20 cellular contexts compared by ENCODE assay signal in genomic region chr11:117857734-117858369, GRCh38. TPM values are rescaled to one million over a fixed set of nuclear protein-coding genes. Genes with fewer than 3 reads are reported as not detected.
DNase-seq lines count a peak whose midpoint lies in the region; ATAC-seq and TF ChIP-seq lines count a peak whose summit lies in the region.
"Had no signal": no experiment of that assay in that cellular context is flagged by ENCODE, and none has a peak within 500 bp of the region (broad histone marks: within the 10 kb centered on the region; RNA-seq: fewer than 3 reads in every experiment).

No MANE protein-coding gene starts in this region.

- no peak overlapping the region for H3K4me3 Mint-ChIP-seq in activated naive CD8-positive, alpha-beta T cell treated with anti-CD3 and anti-CD28 coated beads, Interleukin-2, amount 50 U/mL, for 24 hours
- H3K4me3 Mint-ChIP-seq: HFFc6 had no signal

- no peaks in the 10 kb centered on the region for H3K27me3 ChIP-seq in WERI-Rb-1 (ENCODE audit: insufficient read depth, low read depth, severe bottlenecking)

- peak; percentile 9 for ATAC-seq in left ventricle myocardium superior
- no peak for ATAC-seq in Right ventricle myocardium superior (ENCODE audit: poor library complexity)
- ATAC-seq in sciatic nerve, result no peak
- no peak for ATAC-seq in activated naive CD8-positive, alpha-beta T cell treated with anti-CD3 and anti-CD28 coated beads, Interleukin-2, amount 50 U/mL, for 24 hours
- ATAC-seq: HepG2 had no signal

- intact Hi-C loops in left ventricle myocardium superior (cut with micrococcal nuclease) (no loop called here), Right ventricle myocardium superior (cut with DNase I) (no loop called here), sciatic nerve (cut with DNase I) (no loop called here)

- peaks cover 9% of the 10 kb centered on the region for H3K9me3 Mint-ChIP-seq in activated naive CD8-positive, alpha-beta T cell treated with anti-CD3 and anti-CD28 coated beads, Interleukin-2, amount 50 U/mL, for 24 hours

- H3K27me3 Mint-ChIP-seq in activated naive CD8-positive, alpha-beta T cell treated with anti-CD3 and anti-CD28 coated beads, Interleukin-2, amount 50 U/mL, for 24 hours, result peaks cover 7% of the 10 kb centered on the region

- H3K27ac ChIP-seq in WERI-Rb-1, result no peak overlapping the region
- H3K27ac ChIP-seq: C4-2B, KMS-11, RWPE1 had no signal

- peaks cover 5% of the 10 kb centered on the region for H3K9me3 ChIP-seq in WERI-Rb-1 (ENCODE audit: severe bottlenecking)

- H3K27ac Mint-ChIP-seq in activated naive CD8-positive, alpha-beta T cell treated with anti-CD3 and anti-CD28 coated beads, Interleukin-2, amount 50 U/mL, for 24 hours, result no peak overlapping the region
- H3K27ac Mint-ChIP-seq: HFFc6 had no signal

- DNase-seq in left ventricle myocardium superior (no peak), Right ventricle myocardium superior (no peak), islet precursor cell (peak; percentile 34), sciatic nerve (ENCODE audit: low spot score) (peak; percentile 53), WERI-Rb-1 (no peak)
- no peak for DNase-seq in activated naive CD8-positive, alpha-beta T cell treated with anti-CD3 and anti-CD28 coated beads, Interleukin-2, amount 50 U/mL, for 24 hours
- DNase-seq in activated CD4-positive, alpha-beta T cell treated with anti-CD3 and anti-CD28 coated beads, Interleukin-2, amount 50 U/mL, for 48 hours, result no peak
- DNase-seq: DMS 273 treated with DMSO at 0.1 percent for 48 hours, GF-D8, HFFc6, NCI-H1436 treated with DMSO at 0.1 percent for 48 hours, NCI-H2081, NCI-H748 treated with DMSO at 0.1 percent for 48 hours had no signal

- no peaks in the 10 kb centered on the region for H3K36me3 Mint-ChIP-seq in activated naive CD8-positive, alpha-beta T cell treated with anti-CD3 and anti-CD28 coated beads, Interleukin-2, amount 50 U/mL, for 24 hours (ENCODE audit: low read depth)

- peaks cover 3% of the 10 kb centered on the region for H3K4me1 Mint-ChIP-seq in activated naive CD8-positive, alpha-beta T cell treated with anti-CD3 and anti-CD28 coated beads, Interleukin-2, amount 50 U/mL, for 24 hours

- 0 out of 2 replicates have a peak, but pooled peaks cover under 1% of the 10 kb centered on the region for H3K36me3 ChIP-seq in WERI-Rb-1

- no peak overlapping the region for H3K4me3 ChIP-seq in WERI-Rb-1 (ENCODE audit: low read depth, low read length)

- no peak for TF ChIP-seq CTCF in WERI-Rb-1 (IDR thresholded peaks at IDR 0.05; ENCODE audit: low read depth, low read length)

RNA-seq across cellular contexts. Expression of gene FXYD6, which starts 18.6 kb away (rescaled TPM):
- total RNA-seq in left ventricle myocardium superior, result 35.4 TPM
- 34.6 TPM for total RNA-seq in Right ventricle myocardium superior
- 141 TPM for total RNA-seq in sciatic nerve
- total RNA-seq: HepG2, HFFc6, NCI-H460 had no signal

RNA-seq across cellular contexts. Expression of gene FXYD2, which starts 33.3 kb away (rescaled TPM):
- total RNA-seq in left ventricle myocardium superior (1.4 TPM), Right ventricle myocardium superior (1.4 TPM), sciatic nerve (6.6 TPM)
- total RNA-seq: Daoy, M059J, NCI-H460 had no signal

Comparison
In these comparisons a context has a peak if more than half of its experiments do, and no peak if none do; other contexts are left out.
1. DNase-seq: peak in islet precursor cell (single experiment) and sciatic nerve (single experiment); none in left ventricle myocardium superior (single experiment), Right ventricle myocardium superior (single experiment), activated naive CD8-positive, alpha-beta T cell treated with anti-CD3 and anti-CD28 coated beads, Interleukin-2, amount 50 U/mL, for 24 hours (single experiment), WERI-Rb-1 (single experiment) and activated CD4-positive, alpha-beta T cell treated with anti-CD3 and anti-CD28 coated beads, Interleukin-2, amount 50 U/mL, for 48 hours (0 of 2).